In the genomic region with DNA sequence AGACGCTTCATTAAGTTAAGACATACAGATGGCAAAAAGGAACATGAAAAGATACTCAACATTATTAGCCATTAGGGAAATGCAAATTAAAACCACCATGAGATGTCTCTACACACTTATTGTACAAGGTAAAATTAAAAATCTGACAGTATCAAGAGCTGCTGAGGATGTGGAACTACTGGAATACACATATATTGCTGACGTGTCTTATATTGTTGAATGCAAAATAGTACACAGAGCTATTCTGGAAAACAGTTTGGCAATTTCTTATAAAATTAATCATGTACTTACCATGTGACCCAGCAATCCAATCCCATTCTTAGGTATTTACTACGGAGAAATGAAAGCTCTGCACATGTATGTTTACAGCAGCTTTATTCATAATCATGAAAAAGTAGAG, we compare ENCODE assay signal across 24 cellular contexts.
"Had no signal": no experiment of that assay in that cellular context is flagged by ENCODE, and none has a peak within 500 bp of the region (broad histone marks: within the 10 kb centered on the region; RNA-seq: fewer than 3 reads in every experiment).

No MANE protein-coding gene starts in this region.

- FAIRE-seq: islet of Langerhans, keratinocyte had no signal

- ATAC-seq: effector memory CD8-positive, alpha-beta T cell; esophagus mucosa; gastrocnemius medialis; heart right ventricle; left cardiac atrium; left lung; left ventricle myocardium superior; lower lobe of right lung had no signal

- H3K4me3 ChIP-seq: colonic mucosa, esophagus squamous epithelium, gastrocnemius medialis, heart right ventricle, left lung, lower lobe of right lung had no signal

- DNase-seq: colonic mucosa; cortex of kidney; effector CD8-positive, alpha-beta T cell; effector memory CD8-positive, alpha-beta T cell; endodermal cell; erythroblast; esophagus squamous epithelium; foreskin fibroblast; foreskin melanocyte; gastrocnemius medialis; glutamatergic neuron; head of caudate nucleus; heart right ventricle; hippocampal formation; left cardiac atrium; left lung; left ventricle myocardium superior; lower lobe of right lung; mesendoderm; midbrain had no signal

- H3K27me3 ChIP-seq: colonic mucosa, gastrocnemius medialis, left lung had no signal

- H3K27ac ChIP-seq: colonic mucosa, epithelial cell of prostate, esophagus squamous epithelium, gastrocnemius medialis, heart right ventricle, left lung, lower lobe of right lung had no signal

- H3K9me3 ChIP-seq: colonic mucosa, gastrocnemius medialis had no signal

- H3K36me3 ChIP-seq: colonic mucosa, esophagus squamous epithelium, gastrocnemius medialis, heart right ventricle, left lung, lower lobe of right lung had no signal

- H3K4me1 ChIP-seq: colonic mucosa, esophagus squamous epithelium, gastrocnemius medialis, heart right ventricle, left lung, lower lobe of right lung had no signal
